21 cellular contexts compared by ENCODE assay signal in genomic region chr2:31286230-31286629, GRCh38.
"Had no signal": no experiment of that assay in that cellular context is flagged by ENCODE, and none has a peak within 500 bp of the region (broad histone marks: within the 10 kb centered on the region; RNA-seq: fewer than 3 reads in every experiment).

No MANE protein-coding gene starts in this region.

- H3K27ac ChIP-seq: adrenal gland, cardiac muscle cell, dorsolateral prefrontal cortex, gastrocnemius medialis, heart left ventricle, lower lobe of right lung, pancreas, tibial nerve, vagina, WERI-Rb-1 had no signal

- H3K36me3 ChIP-seq: adrenal gland, cardiac muscle cell, gastrocnemius medialis, heart left ventricle, lower lobe of right lung, pancreas, tibial nerve, vagina, WERI-Rb-1 had no signal

- H3K27me3 ChIP-seq: adrenal gland, cardiac muscle cell, dorsolateral prefrontal cortex, gastrocnemius medialis, heart left ventricle, pancreas, tibial nerve, vagina had no signal

- DNase-seq: activated CD4-positive, alpha-beta memory T cell treated with anti-CD3 and anti-CD28 coated beads for 36 hours; activated CD4-positive, alpha-beta T cell treated with anti-CD3 and anti-CD28 coated beads for 36 hours; activated CD8-positive, alpha-beta memory T cell treated with anti-CD3 and anti-CD28 coated beads, Interleukin-2, amount 10 ng/mL, durations not matched to agents 7 days and 5 days; activated effector memory CD4-positive, alpha-beta T cell treated with Interleukin-2 at 50 U/mL for 16 hours; activated T-cell treated with anti-CD3 and anti-CD28 coated beads, Interleukin-2, amount 50 U/mL, for 4 hours; dorsolateral prefrontal cortex; endodermal cell; gastrocnemius medialis; heart left ventricle; left cardiac atrium; lower lobe of right lung; pancreas; retina; stimulated activated CD4-positive, alpha-beta T cell treated with anti-CD3 and anti-CD28 coated beads, Interleukin-4, amount 100 ng/mL, for 24 hours; stimulated activated naive CD4-positive, alpha-beta T cell; WERI-Rb-1 had no signal

- H3K4me3 ChIP-seq: adrenal gland, cardiac muscle cell, dorsolateral prefrontal cortex, gastrocnemius medialis, heart left ventricle, lower lobe of right lung, pancreas, skin epidermis, tibial nerve, vagina had no signal

- H3K9me3 ChIP-seq: adrenal gland, gastrocnemius medialis, heart left ventricle, lower lobe of right lung, pancreas, tibial nerve, vagina had no signal

- H3K4me1 ChIP-seq: adrenal gland, gastrocnemius medialis, lower lobe of right lung, pancreas, tibial nerve had no signal

- ATAC-seq: activated CD4-positive, alpha-beta T cell treated with anti-CD3 and anti-CD28 coated beads for 36 hours; activated CD8-positive, alpha-beta memory T cell treated with anti-CD3 and anti-CD28 coated beads, Interleukin-2, amount 10 ng/mL, durations not matched to agents 7 days and 5 days; activated T-cell treated with anti-CD3 and anti-CD28 coated beads, Interleukin-2, amount 50 U/mL, for 4 hours; gastrocnemius medialis; heart left ventricle; left cardiac atrium; lower lobe of right lung; pancreas had no signal
